Comparison of ENCODE assay signal across 1 cellular context in the genomic region with DNA sequence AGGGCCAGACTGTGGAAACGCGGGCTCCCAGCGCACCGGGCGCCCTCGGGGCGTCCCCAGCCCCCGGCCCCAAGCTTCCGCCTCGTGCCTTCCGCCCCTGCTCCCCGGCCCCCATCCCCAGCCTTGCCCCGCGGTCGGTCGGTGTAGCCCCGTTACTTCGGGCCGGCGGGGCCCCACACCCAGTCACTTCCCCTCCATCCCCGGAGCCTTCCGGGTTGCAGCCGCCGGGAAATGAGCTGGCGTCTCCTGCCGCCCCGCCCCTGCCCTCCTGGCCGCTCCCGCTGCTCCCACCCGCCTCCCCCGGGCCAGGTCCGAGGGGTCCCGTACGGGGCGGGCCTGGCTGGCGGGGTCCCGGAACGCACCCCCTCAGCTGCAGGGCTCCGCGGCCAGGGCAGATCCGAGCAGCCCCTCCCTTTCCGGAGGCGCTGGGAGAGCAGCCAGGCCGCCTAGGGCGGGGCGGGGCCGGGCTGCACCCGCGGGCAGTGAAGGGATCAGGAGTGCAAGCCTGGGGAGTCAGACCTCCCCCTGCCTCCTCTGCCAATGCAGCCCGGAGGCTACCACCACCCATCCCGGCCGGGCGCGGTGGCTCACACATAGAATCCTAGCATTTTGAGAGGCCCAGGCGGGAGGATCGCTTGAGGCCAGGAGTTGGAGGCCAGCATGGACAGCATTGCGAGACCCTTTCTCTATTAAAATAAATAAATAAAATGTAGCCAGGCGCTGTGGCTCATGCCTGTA.
TF ChIP-seq lines count a peak whose summit lies in the region.

No MANE protein-coding gene starts in this region.

TF ChIP-seq in HepG2, 621 proteins besides CTCF, POLR2A, EP300 and RAD21 (continued from another document and continues in another):
- TF ChIP-seq, protein P1, sequence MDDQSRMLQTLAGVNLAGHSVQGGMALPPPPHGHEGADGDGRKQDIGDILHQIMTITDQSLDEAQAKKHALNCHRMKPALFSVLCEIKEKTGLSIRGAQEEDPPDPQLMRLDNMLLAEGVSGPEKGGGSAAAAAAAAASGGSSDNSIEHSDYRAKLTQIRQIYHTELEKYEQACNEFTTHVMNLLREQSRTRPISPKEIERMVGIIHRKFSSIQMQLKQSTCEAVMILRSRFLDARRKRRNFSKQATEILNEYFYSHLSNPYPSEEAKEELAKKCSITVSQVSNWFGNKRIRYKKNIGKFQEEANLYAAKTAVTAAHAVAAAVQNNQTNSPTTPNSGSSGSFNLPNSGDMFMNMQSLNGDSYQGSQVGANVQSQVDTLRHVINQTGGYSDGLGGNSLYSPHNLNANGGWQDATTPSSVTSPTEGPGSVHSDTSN (CRISPR knock-in tag; IDR thresholded peaks at IDR 0.05; ENCODE audit: borderline replicate concordance), result no peak
- TF ChIP-seq, protein P2, sequence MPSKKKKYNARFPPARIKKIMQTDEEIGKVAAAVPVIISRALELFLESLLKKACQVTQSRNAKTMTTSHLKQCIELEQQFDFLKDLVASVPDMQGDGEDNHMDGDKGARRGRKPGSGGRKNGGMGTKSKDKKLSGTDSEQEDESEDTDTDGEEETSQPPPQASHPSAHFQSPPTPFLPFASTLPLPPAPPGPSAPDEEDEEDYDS (CRISPR knock-in tag; IDR thresholded peaks at IDR 0.05), result no peak
- TF ChIP-seq, protein P3, sequence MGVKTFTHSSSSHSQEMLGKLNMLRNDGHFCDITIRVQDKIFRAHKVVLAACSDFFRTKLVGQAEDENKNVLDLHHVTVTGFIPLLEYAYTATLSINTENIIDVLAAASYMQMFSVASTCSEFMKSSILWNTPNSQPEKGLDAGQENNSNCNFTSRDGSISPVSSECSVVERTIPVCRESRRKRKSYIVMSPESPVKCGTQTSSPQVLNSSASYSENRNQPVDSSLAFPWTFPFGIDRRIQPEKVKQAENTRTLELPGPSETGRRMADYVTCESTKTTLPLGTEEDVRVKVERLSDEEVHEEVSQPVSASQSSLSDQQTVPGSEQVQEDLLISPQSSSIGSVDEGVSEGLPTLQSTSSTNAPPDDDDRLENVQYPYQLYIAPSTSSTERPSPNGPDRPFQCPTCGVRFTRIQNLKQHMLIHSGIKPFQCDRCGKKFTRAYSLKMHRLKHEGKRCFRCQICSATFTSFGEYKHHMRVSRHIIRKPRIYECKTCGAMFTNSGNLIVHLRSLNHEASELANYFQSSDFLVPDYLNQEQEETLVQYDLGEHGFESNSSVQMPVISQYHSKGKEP (CRISPR knock-in tag; IDR thresholded peaks at IDR 0.05), result no peak
- TF ChIP-seq MED1 (CRISPR knock-in tag; IDR thresholded peaks at IDR 0.05) (peak; percentile 60), ZNF512 (CRISPR knock-in tag; IDR thresholded peaks at IDR 0.05) (no peak), MNT (IDR thresholded peaks at IDR 0.05) (no peak), RORA (CRISPR knock-in tag; IDR thresholded peaks at IDR 0.05) (no peak), ZFP37 (CRISPR knock-in tag; IDR thresholded peaks at IDR 0.05; ENCODE audit: borderline replicate concordance) (no peak), SNAI1 (CRISPR knock-in tag; IDR thresholded peaks at IDR 0.05; ENCODE audit: borderline replicate concordance) (no peak), REPIN1 (CRISPR knock-in tag; IDR thresholded peaks at IDR 0.05; ENCODE audit: borderline replicate concordance, low read depth) (no peak), LBX2 (CRISPR knock-in tag; IDR thresholded peaks at IDR 0.05; ENCODE audit: borderline replicate concordance) (0 out of 2 replicates have a peak, but pooled peaks have one; percentile 39), PRMT3 (CRISPR knock-in tag; IDR thresholded peaks at IDR 0.05; ENCODE audit: borderline replicate concordance, low read depth) (no peak), PCBP1 (IDR thresholded peaks at IDR 0.05; ENCODE audit: borderline replicate concordance, low read depth, low read length) (no peak), FOXA1 (IDR thresholded peaks at IDR 0.05) (no peak), FOXA1 (CRISPR knock-in tag; IDR thresholded peaks at IDR 0.05) (no peak), ZNF207 (IDR thresholded peaks at IDR 0.05; ENCODE audit: borderline replicate concordance) (no peak), NR1H2 (CRISPR knock-in tag; IDR thresholded peaks at IDR 0.05; ENCODE audit: borderline replicate concordance, low read depth) (no peak), ZSCAN30 (CRISPR knock-in tag; IDR thresholded peaks at IDR 0.05) (no peak)
- TF ChIP-seq, protein P4, sequence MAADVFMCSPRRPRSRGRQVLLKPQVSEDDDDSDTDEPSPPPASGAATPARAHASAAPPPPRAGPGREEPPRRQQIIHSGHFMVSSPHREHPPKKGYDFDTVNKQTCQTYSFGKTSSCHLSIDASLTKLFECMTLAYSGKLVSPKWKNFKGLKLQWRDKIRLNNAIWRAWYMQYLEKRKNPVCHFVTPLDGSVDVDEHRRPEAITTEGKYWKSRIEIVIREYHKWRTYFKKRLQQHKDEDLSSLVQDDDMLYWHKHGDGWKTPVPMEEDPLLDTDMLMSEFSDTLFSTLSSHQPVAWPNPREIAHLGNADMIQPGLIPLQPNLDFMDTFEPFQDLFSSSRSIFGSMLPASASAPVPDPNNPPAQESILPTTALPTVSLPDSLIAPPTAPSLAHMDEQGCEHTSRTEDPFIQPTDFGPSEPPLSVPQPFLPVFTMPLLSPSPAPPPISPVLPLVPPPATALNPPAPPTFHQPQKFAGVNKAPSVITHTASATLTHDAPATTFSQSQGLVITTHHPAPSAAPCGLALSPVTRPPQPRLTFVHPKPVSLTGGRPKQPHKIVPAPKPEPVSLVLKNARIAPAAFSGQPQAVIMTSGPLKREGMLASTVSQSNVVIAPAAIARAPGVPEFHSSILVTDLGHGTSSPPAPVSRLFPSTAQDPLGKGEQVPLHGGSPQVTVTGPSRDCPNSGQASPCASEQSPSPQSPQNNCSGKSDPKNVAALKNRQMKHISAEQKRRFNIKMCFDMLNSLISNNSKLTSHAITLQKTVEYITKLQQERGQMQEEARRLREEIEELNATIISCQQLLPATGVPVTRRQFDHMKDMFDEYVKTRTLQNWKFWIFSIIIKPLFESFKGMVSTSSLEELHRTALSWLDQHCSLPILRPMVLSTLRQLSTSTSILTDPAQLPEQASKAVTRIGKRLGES (CRISPR knock-in tag; IDR thresholded peaks at IDR 0.05; ENCODE audit: borderline replicate concordance), result no peak
- TF ChIP-seq, protein P5, sequence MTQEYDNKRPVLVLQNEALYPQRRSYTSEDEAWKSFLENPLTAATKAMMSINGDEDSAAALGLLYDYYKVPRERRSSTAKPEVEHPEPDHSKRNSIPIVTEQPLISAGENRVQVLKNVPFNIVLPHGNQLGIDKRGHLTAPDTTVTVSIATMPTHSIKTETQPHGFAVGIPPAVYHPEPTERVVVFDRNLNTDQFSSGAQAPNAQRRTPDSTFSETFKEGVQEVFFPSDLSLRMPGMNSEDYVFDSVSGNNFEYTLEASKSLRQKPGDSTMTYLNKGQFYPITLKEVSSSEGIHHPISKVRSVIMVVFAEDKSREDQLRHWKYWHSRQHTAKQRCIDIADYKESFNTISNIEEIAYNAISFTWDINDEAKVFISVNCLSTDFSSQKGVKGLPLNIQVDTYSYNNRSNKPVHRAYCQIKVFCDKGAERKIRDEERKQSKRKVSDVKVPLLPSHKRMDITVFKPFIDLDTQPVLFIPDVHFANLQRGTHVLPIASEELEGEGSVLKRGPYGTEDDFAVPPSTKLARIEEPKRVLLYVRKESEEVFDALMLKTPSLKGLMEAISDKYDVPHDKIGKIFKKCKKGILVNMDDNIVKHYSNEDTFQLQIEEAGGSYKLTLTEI (CRISPR knock-in tag; conservative IDR thresholded peaks at IDR 0.05), result no peak
- TF ChIP-seq, protein P6, sequence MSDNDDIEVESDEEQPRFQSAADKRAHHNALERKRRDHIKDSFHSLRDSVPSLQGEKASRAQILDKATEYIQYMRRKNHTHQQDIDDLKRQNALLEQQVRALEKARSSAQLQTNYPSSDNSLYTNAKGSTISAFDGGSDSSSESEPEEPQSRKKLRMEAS (IDR thresholded peaks at IDR 0.05), result no peak
- TF ChIP-seq, protein P7, sequence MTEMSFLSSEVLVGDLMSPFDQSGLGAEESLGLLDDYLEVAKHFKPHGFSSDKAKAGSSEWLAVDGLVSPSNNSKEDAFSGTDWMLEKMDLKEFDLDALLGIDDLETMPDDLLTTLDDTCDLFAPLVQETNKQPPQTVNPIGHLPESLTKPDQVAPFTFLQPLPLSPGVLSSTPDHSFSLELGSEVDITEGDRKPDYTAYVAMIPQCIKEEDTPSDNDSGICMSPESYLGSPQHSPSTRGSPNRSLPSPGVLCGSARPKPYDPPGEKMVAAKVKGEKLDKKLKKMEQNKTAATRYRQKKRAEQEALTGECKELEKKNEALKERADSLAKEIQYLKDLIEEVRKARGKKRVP (CRISPR knock-in tag; IDR thresholded peaks at IDR 0.05), result no peak
- TF ChIP-seq, protein P8, sequence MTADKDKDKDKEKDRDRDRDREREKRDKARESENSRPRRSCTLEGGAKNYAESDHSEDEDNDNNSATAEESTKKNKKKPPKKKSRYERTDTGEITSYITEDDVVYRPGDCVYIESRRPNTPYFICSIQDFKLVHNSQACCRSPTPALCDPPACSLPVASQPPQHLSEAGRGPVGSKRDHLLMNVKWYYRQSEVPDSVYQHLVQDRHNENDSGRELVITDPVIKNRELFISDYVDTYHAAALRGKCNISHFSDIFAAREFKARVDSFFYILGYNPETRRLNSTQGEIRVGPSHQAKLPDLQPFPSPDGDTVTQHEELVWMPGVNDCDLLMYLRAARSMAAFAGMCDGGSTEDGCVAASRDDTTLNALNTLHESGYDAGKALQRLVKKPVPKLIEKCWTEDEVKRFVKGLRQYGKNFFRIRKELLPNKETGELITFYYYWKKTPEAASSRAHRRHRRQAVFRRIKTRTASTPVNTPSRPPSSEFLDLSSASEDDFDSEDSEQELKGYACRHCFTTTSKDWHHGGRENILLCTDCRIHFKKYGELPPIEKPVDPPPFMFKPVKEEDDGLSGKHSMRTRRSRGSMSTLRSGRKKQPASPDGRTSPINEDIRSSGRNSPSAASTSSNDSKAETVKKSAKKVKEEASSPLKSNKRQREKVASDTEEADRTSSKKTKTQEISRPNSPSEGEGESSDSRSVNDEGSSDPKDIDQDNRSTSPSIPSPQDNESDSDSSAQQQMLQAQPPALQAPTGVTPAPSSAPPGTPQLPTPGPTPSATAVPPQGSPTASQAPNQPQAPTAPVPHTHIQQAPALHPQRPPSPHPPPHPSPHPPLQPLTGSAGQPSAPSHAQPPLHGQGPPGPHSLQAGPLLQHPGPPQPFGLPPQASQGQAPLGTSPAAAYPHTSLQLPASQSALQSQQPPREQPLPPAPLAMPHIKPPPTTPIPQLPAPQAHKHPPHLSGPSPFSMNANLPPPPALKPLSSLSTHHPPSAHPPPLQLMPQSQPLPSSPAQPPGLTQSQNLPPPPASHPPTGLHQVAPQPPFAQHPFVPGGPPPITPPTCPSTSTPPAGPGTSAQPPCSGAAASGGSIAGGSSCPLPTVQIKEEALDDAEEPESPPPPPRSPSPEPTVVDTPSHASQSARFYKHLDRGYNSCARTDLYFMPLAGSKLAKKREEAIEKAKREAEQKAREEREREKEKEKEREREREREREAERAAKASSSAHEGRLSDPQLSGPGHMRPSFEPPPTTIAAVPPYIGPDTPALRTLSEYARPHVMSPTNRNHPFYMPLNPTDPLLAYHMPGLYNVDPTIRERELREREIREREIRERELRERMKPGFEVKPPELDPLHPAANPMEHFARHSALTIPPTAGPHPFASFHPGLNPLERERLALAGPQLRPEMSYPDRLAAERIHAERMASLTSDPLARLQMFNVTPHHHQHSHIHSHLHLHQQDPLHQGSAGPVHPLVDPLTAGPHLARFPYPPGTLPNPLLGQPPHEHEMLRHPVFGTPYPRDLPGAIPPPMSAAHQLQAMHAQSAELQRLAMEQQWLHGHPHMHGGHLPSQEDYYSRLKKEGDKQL (CRISPR knock-in tag; IDR thresholded peaks at IDR 0.05; ENCODE audit: low read depth), result no peak
- TF ChIP-seq, protein P9, sequence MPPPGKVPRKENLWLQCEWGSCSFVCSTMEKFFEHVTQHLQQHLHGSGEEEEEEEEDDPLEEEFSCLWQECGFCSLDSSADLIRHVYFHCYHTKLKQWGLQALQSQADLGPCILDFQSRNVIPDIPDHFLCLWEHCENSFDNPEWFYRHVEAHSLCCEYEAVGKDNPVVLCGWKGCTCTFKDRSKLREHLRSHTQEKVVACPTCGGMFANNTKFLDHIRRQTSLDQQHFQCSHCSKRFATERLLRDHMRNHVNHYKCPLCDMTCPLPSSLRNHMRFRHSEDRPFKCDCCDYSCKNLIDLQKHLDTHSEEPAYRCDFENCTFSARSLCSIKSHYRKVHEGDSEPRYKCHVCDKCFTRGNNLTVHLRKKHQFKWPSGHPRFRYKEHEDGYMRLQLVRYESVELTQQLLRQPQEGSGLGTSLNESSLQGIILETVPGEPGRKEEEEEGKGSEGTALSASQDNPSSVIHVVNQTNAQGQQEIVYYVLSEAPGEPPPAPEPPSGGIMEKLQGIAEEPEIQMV (CRISPR knock-in tag; IDR thresholded peaks at IDR 0.05; ENCODE audit: low read depth), result no peak
- TF ChIP-seq, protein P10, sequence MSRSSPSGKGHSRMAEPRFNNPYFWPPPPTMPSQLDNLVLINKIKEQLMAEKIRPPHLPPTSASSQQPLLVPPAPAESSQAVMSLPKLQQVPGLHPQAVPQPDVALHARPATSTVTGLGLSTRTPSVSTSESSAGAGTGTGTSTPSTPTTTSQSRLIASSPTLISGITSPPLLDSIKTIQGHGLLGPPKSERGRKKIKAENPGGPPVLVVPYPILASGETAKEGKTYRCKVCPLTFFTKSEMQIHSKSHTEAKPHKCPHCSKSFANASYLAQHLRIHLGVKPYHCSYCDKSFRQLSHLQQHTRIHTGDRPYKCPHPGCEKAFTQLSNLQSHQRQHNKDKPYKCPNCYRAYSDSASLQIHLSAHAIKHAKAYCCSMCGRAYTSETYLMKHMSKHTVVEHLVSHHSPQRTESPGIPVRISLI (CRISPR knock-in tag; IDR thresholded peaks at IDR 0.05; ENCODE audit: borderline replicate concordance), result no peak; the same call in 1 of the 2 replicates
